35 cellular contexts compared by ENCODE assay signal in the genomic region with DNA sequence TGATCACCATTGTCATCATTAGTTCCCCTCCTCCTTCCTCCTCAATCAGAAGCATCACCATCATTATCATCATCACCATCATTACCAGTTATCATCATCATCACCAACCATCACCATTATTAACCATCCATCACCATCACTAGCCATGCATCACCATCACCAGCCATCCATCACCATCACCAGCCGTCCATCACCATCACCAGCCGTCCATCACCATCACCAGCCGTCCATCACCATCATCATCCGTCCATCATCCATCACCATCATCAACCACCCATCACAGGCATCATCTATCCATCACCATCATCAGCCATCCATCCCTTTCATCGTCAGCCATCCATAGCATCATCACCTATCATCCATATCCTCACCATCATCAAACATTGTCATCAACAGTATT.
"Had no signal": no experiment of that assay in that cellular context is flagged by ENCODE, and none has a peak within 500 bp of the region (broad histone marks: within the 10 kb centered on the region; RNA-seq: fewer than 3 reads in every experiment).

No MANE protein-coding gene starts in this region.

- DNase-seq: activated B cell treated with CpG ODN at 0.5 μM for 24 hours; activated CD4-positive, alpha-beta memory T cell treated with anti-CD3 and anti-CD28 coated beads for 36 hours; activated CD4-positive, alpha-beta T cell treated with anti-CD3 and anti-CD28 coated beads for 4 hours; activated CD4-positive, alpha-beta T cell treated with anti-CD3 and anti-CD28 coated beads, Interleukin-2, amount 50 U/mL, for 1 hour; activated CD4-positive, CD25-positive, alpha-beta regulatory T cell treated with anti-CD3 and anti-CD28 coated beads, Interleukin-2, amount 50 U/mL, for 72 hours; activated CD8-positive, alpha-beta memory T cell treated with anti-CD3 and anti-CD28 coated beads, Interleukin-2, amount 50 U/mL, for 4 hours; activated effector memory CD4-positive, alpha-beta T cell treated with Interleukin-2 at 50 U/mL for 16 hours; activated naive CD4-positive, alpha-beta T cell treated with anti-CD3 and anti-CD28 coated beads, Interleukin-2, amount 10 ng/mL, durations not matched to agents 7 days and 5 days; activated naive CD8-positive, alpha-beta T cell treated with anti-CD3 and anti-CD28 coated beads, Interleukin-2, amount 10 ng/mL, durations not matched to agents 7 days and 5 days; activated T-cell treated with anti-CD3 and anti-CD28 coated beads for 4 hours; activated T-cell treated with anti-CD3 and anti-CD28 coated beads, Interleukin-2, amount 50 U/mL, for 4 hours; central memory CD4-positive, alpha-beta T cell; Kasumi-1; KG1; MM.1S; MV-4-11; NCI-H1092; NCI-H1436 treated with DMSO at 0.1 percent for 48 hours; NCI-H187; NCI-H2029 treated with DMSO at 0.1 percent for 48 hours; NCI-H2107; NCI-H2171; NCI-H510A; NCI-H526; NCI-H748 treated with DMSO at 0.1 percent for 48 hours; NK-92 treated with Interleukin-12 subunit alpha and Interleukin-12 subunit beta, amount 100 ng/mL, for 24 hours; PC-3; SIG-M5; T-cell; T-helper 2 cell; T-helper 9 cell had no signal

- FAIRE-seq: astrocyte, RCC 7860 had no signal

- H3K27ac ChIP-seq: RWPE1, VCaP had no signal
